In the genomic region with DNA sequence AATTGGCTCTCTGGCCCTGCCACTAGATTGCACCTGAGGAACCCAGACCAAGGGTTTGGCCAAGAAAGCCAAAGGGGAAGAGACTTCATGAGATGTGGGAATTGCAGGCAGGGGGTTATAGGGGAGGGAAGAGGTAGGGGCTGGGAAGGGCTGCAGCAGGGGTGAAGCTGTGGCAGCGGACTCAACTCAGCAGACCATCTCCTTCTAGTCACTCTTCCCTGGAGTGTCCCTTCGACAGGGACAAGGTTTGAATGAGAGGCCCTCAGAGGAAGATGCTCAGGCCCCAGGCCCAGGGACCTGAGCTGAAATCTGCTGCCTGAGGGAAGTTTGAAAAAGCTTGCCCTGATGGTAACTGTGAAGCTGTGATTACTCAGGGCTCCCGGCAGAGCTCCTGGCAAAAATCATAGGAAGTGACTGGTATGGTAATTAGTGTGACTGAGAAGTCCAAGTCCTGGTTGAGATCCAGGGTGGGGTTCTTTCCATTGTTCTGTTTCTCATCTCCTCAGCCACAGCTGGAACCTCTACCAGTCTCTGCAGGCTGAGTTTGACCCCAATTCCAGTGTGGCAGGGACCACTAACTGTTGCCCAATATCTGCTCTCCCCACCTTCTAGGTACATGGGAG, we compare ENCODE assay signal across 1 cellular context.
TF ChIP-seq lines count a peak whose summit lies in the region.

No MANE protein-coding gene starts in this region.

TF ChIP-seq in SK-N-SH treated with all-trans-retinoic acid at 6 μM for 48 hours, 23 proteins besides CTCF, POLR2A, EP300 and RAD21 (continued from another document):
- TF ChIP-seq, protein P1, sequence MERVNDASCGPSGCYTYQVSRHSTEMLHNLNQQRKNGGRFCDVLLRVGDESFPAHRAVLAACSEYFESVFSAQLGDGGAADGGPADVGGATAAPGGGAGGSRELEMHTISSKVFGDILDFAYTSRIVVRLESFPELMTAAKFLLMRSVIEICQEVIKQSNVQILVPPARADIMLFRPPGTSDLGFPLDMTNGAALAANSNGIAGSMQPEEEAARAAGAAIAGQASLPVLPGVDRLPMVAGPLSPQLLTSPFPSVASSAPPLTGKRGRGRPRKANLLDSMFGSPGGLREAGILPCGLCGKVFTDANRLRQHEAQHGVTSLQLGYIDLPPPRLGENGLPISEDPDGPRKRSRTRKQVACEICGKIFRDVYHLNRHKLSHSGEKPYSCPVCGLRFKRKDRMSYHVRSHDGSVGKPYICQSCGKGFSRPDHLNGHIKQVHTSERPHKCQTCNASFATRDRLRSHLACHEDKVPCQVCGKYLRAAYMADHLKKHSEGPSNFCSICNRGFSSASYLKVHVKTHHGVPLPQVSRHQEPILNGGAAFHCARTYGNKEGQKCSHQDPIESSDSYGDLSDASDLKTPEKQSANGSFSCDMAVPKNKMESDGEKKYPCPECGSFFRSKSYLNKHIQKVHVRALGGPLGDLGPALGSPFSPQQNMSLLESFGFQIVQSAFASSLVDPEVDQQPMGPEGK (CRISPR knock-in tag; IDR thresholded peaks at IDR 0.05; ENCODE audit: borderline replicate concordance): no peak
- TF ChIP-seq ZNF70 (CRISPR knock-in tag; IDR thresholded peaks at IDR 0.05): no peak
- no peak for TF ChIP-seq BACH2 (CRISPR knock-in tag; IDR thresholded peaks at IDR 0.05; ENCODE audit: borderline replicate concordance)
- no peak for TF ChIP-seq ISL1 (CRISPR knock-in tag; IDR thresholded peaks at IDR 0.05)
- no peak for TF ChIP-seq ZC3H10 (CRISPR knock-in tag; IDR thresholded peaks at IDR 0.05)
- no peak for TF ChIP-seq TCF4 (CRISPR knock-in tag; IDR thresholded peaks at IDR 0.05; ENCODE audit: borderline replicate concordance)
- TF ChIP-seq RARB (CRISPR knock-in tag; IDR thresholded peaks at IDR 0.05): no peak
- no peak for TF ChIP-seq CSDC2 (CRISPR knock-in tag; IDR thresholded peaks at IDR 0.05)
- no peak for TF ChIP-seq ARNTL (CRISPR knock-in tag; IDR thresholded peaks at IDR 0.05; ENCODE audit: borderline replicate concordance, low read depth)
